Comparison of ENCODE assay signal across 17 cellular contexts in genomic region chr2:101311390-101312019, GRCh38. TPM values are rescaled to one million over a fixed set of nuclear protein-coding genes. Genes with fewer than 3 reads are reported as not detected.
A peak's percentile ranks its signal among the peaks of the same experiment; 100 is the strongest.
DNase-seq lines count a peak whose midpoint lies in the region; ATAC-seq, FAIRE-seq and TF ChIP-seq lines count a peak whose summit lies in the region.
"Had no signal": no experiment of that assay in that cellular context is flagged by ENCODE, and none has a peak within 500 bp of the region (broad histone marks: within the 10 kb centered on the region; RNA-seq: fewer than 3 reads in every experiment).

No MANE protein-coding gene starts in this region.

- H3K27me3 ChIP-seq in keratinocyte (ENCODE audit: control insufficient read depth, extremely low read depth, insufficient read depth, low read length) (no peaks in the 10 kb centered on the region), breast epithelium (no peaks in the 10 kb centered on the region), sigmoid colon (no peaks in the 10 kb centered on the region)
- H3K27me3 ChIP-seq: BE2C, SJCRH30 had no signal

- no peaks in the 10 kb centered on the region for H3K9me1 ChIP-seq in keratinocyte (ENCODE audit: control insufficient read depth, extremely low read depth, insufficient read depth, low read length)

- CTCF ChIA-PET in activated CD8-positive, alpha-beta T cell treated with anti-CD3 and anti-CD28 coated beads, Interleukin-2, amount 10 ng/mL, durations not matched to agents 7 days and 5 days (lab: Charles Lee): interaction anchor here (1.0 to 3.3 kb wide), 6 partner anchors 22 to 71 kb away, joined by 3 to 10 read pairs (median 4); no protein-coding TSS in a partner anchor

- H3K9me3 ChIP-seq in keratinocyte (ENCODE audit: control insufficient read depth, low read depth, low read length): no peaks in the 10 kb centered on the region
- H3K9me3 ChIP-seq in breast epithelium: no peaks in the 10 kb centered on the region
- no peaks in the 10 kb centered on the region for H3K9me3 ChIP-seq in sigmoid colon
- H3K9me3 ChIP-seq: BE2C, SJCRH30 had no signal

- intact Hi-C loops in CD14-positive monocyte (cut with micrococcal nuclease) (no loop called here), breast epithelium (cut with DNase I; ENCODE audit: low total_unique reads) (no loop called here), sigmoid colon (cut with DNase I) (no loop called here)

- DNase-seq in CD14-positive monocyte (ENCODE audit: low spot score) (no peak), HT-29 (ENCODE audit: low spot score) (peak; percentile 34), keratinocyte (ENCODE audit: low read depth, low spot score) (no peak), inferior parietal cortex (ENCODE audit: extremely low spot score) (no peak), breast epithelium (ENCODE audit: low spot score in 2 of 2) (no peak), sigmoid colon (no peak), COLO668 (lab: John Stamatoyannopoulos, UW; ENCODE audit: unreplicated experiment) (no peak)
- DNase-seq in activated CD8-positive, alpha-beta T cell treated with anti-CD3 and anti-CD28 coated beads, Interleukin-2, amount 10 ng/mL, durations not matched to agents 7 days and 5 days: no peak
- DNase-seq: BE2C; left ventricle myocardium superior; NCI-H1092; NCI-H526; nucleus accumbens; SJCRH30; stimulated activated CD8-positive, alpha-beta memory T cell treated with anti-CD3 and anti-CD28 coated beads, Interleukin-4, amount 100 ng/mL, for 48 hours had no signal

- dilution Hi-C loops in keratinocyte (cut with MboI; ENCODE audit: extremely low pct_ligation_motif_present, low sequenced_read_pairs): no loop called here

- no peak for FAIRE-seq in keratinocyte (lab: Jason Lieb, UNC)
- FAIRE-seq: G401.6 had no signal

- H3K9ac ChIP-seq in keratinocyte (ENCODE audit: control insufficient read depth, extremely low read depth, insufficient read depth, low read length): no peak overlapping the region

- H3K4me1 Mint-ChIP-seq in CD14-positive monocyte: peaks cover 42% of the 10 kb centered on the region
- peaks cover 52% of the 10 kb centered on the region for H3K4me1 Mint-ChIP-seq in activated CD8-positive, alpha-beta T cell treated with anti-CD3 and anti-CD28 coated beads, Interleukin-2, amount 10 ng/mL, durations not matched to agents 7 days and 5 days (ENCODE audit: low read depth)

- TF ChIP-seq CTCF in CD14-positive monocyte (IDR thresholded peaks at IDR 0.05) (no peak), keratinocyte (optimal IDR thresholded peaks at IDR 0.05 in 1 of 3, IDR thresholded peaks at IDR 0.05 in 1 of 3, conservative IDR thresholded peaks at IDR 0.05 in 1 of 3; ENCODE audit: extremely low read depth in 1 of 3, insufficient read depth in 2 of 3, low read length in 3 of 3) (no peak), breast epithelium (IDR thresholded peaks at IDR 0.05) (no peak), sigmoid colon (IDR thresholded peaks at IDR 0.05) (no peak)

- H4K20me1 ChIP-seq in keratinocyte (ENCODE audit: control insufficient read depth, extremely low read depth, insufficient read depth, low read length): peaks cover 10% of the 10 kb centered on the region

- H3K27ac ChIP-seq in keratinocyte (ENCODE audit: control insufficient read depth, insufficient read depth, low read length): no peak overlapping the region
- no peak overlapping the region for H3K27ac ChIP-seq in breast epithelium
- no peak overlapping the region for H3K27ac ChIP-seq in sigmoid colon
- H3K27ac ChIP-seq: SJCRH30 had no signal

- peak overlapping the region in 1 of 2 donors; percentile 13 for H3K4me3 Mint-ChIP-seq in CD14-positive monocyte
- peak overlapping the region; percentile 12 for H3K4me3 Mint-ChIP-seq in activated CD8-positive, alpha-beta T cell treated with anti-CD3 and anti-CD28 coated beads, Interleukin-2, amount 10 ng/mL, durations not matched to agents 7 days and 5 days
- H3K4me3 Mint-ChIP-seq: WTC11 had no signal

- no peak for TF ChIP-seq EP300 in sigmoid colon (IDR thresholded peaks at IDR 0.05)

- 51% methylated on average over 4 of the region's 4 CpGs for WGBS in sigmoid colon, 2 donors

- peak overlapping the region; percentile 22 for H3K4me2 ChIP-seq in keratinocyte (ENCODE audit: control insufficient read depth, extremely low read depth, insufficient read depth, low read depth, low read length)

- peaks cover 2 to 9% of the 10 kb centered on the region in 2 donors for H3K36me3 Mint-ChIP-seq in CD14-positive monocyte
- H3K36me3 Mint-ChIP-seq in activated CD8-positive, alpha-beta T cell treated with anti-CD3 and anti-CD28 coated beads, Interleukin-2, amount 10 ng/mL, durations not matched to agents 7 days and 5 days (ENCODE audit: low read depth): peaks cover 12% of the 10 kb centered on the region

- H3K27ac Mint-ChIP-seq in CD14-positive monocyte: peak overlapping the region; percentile 87 to 99 (median 92)
- peak overlapping the region; percentile 75 for H3K27ac Mint-ChIP-seq in activated CD8-positive, alpha-beta T cell treated with anti-CD3 and anti-CD28 coated beads, Interleukin-2, amount 10 ng/mL, durations not matched to agents 7 days and 5 days
- H3K27ac Mint-ChIP-seq: WTC11 had no signal

- no peak for TF ChIP-seq POLR2A in breast epithelium (IDR thresholded peaks at IDR 0.05)
- TF ChIP-seq POLR2A in sigmoid colon (IDR thresholded peaks at IDR 0.05): no peak

- H3K27me3 Mint-ChIP-seq in CD14-positive monocyte (ENCODE audit: low read depth in 3 of 3): peaks cover 0 to 3% (median 2%) of the 10 kb centered on the region in 3 donors
- H3K27me3 Mint-ChIP-seq in activated CD8-positive, alpha-beta T cell treated with anti-CD3 and anti-CD28 coated beads, Interleukin-2, amount 10 ng/mL, durations not matched to agents 7 days and 5 days (ENCODE audit: low read depth): peaks cover under 1% of the 10 kb centered on the region

- H2AFZ ChIP-seq in keratinocyte (ENCODE audit: control insufficient read depth, low read length): no peak overlapping the region

- peaks cover 20% of the 10 kb centered on the region for H3K79me2 ChIP-seq in keratinocyte (ENCODE audit: control insufficient read depth, insufficient read depth, low read length)

- H3K4me1 ChIP-seq in keratinocyte (ENCODE audit: control insufficient read depth, extremely low read depth, insufficient read depth, low read length) (peaks cover 22% of the 10 kb centered on the region), breast epithelium (no peaks in the 10 kb centered on the region), sigmoid colon (peaks cover 0 to 17% (median 11%) of the 10 kb centered on the region in 4 donors)
- H3K4me1 ChIP-seq: BE2C had no signal

- H3K36me3 ChIP-seq in keratinocyte (ENCODE audit: control insufficient read depth in 2 of 2, extremely low read depth in 1 of 2, insufficient read depth in 2 of 2, low read length in 2 of 2): peaks cover 0 to 2% of the 10 kb centered on the region in 2 experiments
- no peaks in the 10 kb centered on the region for H3K36me3 ChIP-seq in breast epithelium
- no peaks in the 10 kb centered on the region for H3K36me3 ChIP-seq in sigmoid colon
- H3K36me3 ChIP-seq: BE2C, SJCRH30 had no signal

- ATAC-seq in activated CD8-positive, alpha-beta T cell treated with anti-CD3 and anti-CD28 coated beads, Interleukin-2, amount 10 ng/mL, durations not matched to agents 7 days and 5 days: no peak
- ATAC-seq: left ventricle myocardium superior, WTC11 had no signal

- POLR2A ChIA-PET in activated CD8-positive, alpha-beta T cell treated with anti-CD3 and anti-CD28 coated beads, Interleukin-2, amount 10 ng/mL, durations not matched to agents 7 days and 5 days (lab: Charles Lee): interaction anchor here (1.1 to 1.4 kb wide), 3 partner anchors 20 to 58 kb away, joined by 3 to 4 read pairs (median 4); partner anchors contain the start of gene CNOT11

- H3K9me3 Mint-ChIP-seq in CD14-positive monocyte: peaks cover 0 to 2% (median 0%) of the 10 kb centered on the region in 7 donors
- no peaks in the 10 kb centered on the region for H3K9me3 Mint-ChIP-seq in activated CD8-positive, alpha-beta T cell treated with anti-CD3 and anti-CD28 coated beads, Interleukin-2, amount 10 ng/mL, durations not matched to agents 7 days and 5 days (ENCODE audit: insufficient read depth)

- H3K4me3 ChIP-seq in keratinocyte (ENCODE audit: control insufficient read depth in 2 of 3, extremely low read depth in 1 of 3, insufficient read depth in 2 of 3, low read depth in 1 of 3, low read length in 3 of 3) (no peak overlapping the region), breast epithelium (no peak overlapping the region), sigmoid colon (no peak overlapping the region)
- H3K4me3 ChIP-seq: SJCRH30 had no signal

RNA-seq across cellular contexts. Expression of gene RNF149, which starts 3.0 kb away (rescaled TPM):
- polyA plus RNA-seq in CD14-positive monocyte (100 to 1,000 TPM; 112 to 141 TPM), keratinocyte (40.5 to 68.0 TPM (median 47.1 TPM) in 3 replicates), sigmoid colon (10 to 100 TPM; 11.4 to 29.5 (median 20.8) TPM)
- total RNA-seq in HT-29 (2014; rRNA removed; shearing (Covaris generic)): 51.2 and 53.8 TPM in 2 replicates
- 10 to 100 TPM; 64.2 to 71.5 TPM for total RNA-seq in activated CD8-positive, alpha-beta T cell treated with anti-CD3 and anti-CD28 coated beads, Interleukin-2, amount 10 ng/mL, durations not matched to agents 7 days and 5 days
- 33.8 TPM for polyA plus RNA-seq in keratinocyte (2011; ENCODE audit: low read depth)
- 14.7 and 27.4 TPM in 2 replicates for polyA plus RNA-seq in keratinocyte (2011; cell fraction: cytosol; rRNA removed)
- polyA plus RNA-seq in keratinocyte (2011; cell fraction: nucleus; rRNA removed): 87.2 and 116 TPM in 2 replicates
- 44.1 and 71.2 TPM in 2 replicates for polyA plus RNA-seq in keratinocyte (2012; ENCODE audit: low replicate concordance)
- polyA minus RNA-seq in keratinocyte: 14.3 to 51.5 TPM (median 30.2 TPM) in 3 replicates
- 34.9 TPM for polyA minus RNA-seq in keratinocyte (2011; cell fraction: cytosol; rRNA and poly(A)+ RNA removed)
- 64.6 and 83.7 TPM in 2 replicates for polyA minus RNA-seq in keratinocyte (2011; cell fraction: nucleus; rRNA and poly(A)+ RNA removed)
- total RNA-seq in breast epithelium (100 to 1,000 TPM in 1 of 3 donors, 10 to 100 TPM in 2; 65.6 to 101 (median 75.4) TPM), sigmoid colon (10 to 100 TPM; 40.0 to 65.4 (median 56.5) TPM)

RNA-seq across cellular contexts. Expression of gene CNOT11, which starts 58.8 kb away (rescaled TPM):
- 10 to 100 TPM; 38.4 to 39.0 TPM for polyA plus RNA-seq in CD14-positive monocyte
- 64.9 and 68.6 TPM in 2 replicates for total RNA-seq in HT-29 (2014; rRNA removed; shearing (Covaris generic))
- 10 to 100 TPM; 64.4 to 64.7 TPM for total RNA-seq in activated CD8-positive, alpha-beta T cell treated with anti-CD3 and anti-CD28 coated beads, Interleukin-2, amount 10 ng/mL, durations not matched to agents 7 days and 5 days
- 46.0 to 83.1 TPM (median 81.1 TPM) in 3 replicates for polyA plus RNA-seq in keratinocyte
- 20.8 TPM for polyA plus RNA-seq in keratinocyte (2011; ENCODE audit: low read depth)
- 69.5 and 98.6 TPM in 2 replicates for polyA plus RNA-seq in keratinocyte (2011; cell fraction: cytosol; rRNA removed)
- polyA plus RNA-seq in keratinocyte (2011; cell fraction: nucleus; rRNA removed): 90.7 and 95.7 TPM in 2 replicates
- polyA plus RNA-seq in keratinocyte (2012; ENCODE audit: low replicate concordance): 25.7 and 29.6 TPM in 2 replicates
- polyA minus RNA-seq in keratinocyte: 48.2 to 76.0 TPM (median 73.5 TPM) in 3 replicates
- polyA minus RNA-seq in keratinocyte (2011; cell fraction: cytosol; rRNA and poly(A)+ RNA removed): 39.1 TPM
- 21.6 and 33.7 TPM in 2 replicates for polyA minus RNA-seq in keratinocyte (2011; cell fraction: nucleus; rRNA and poly(A)+ RNA removed)
- 10 to 100 TPM; 19.2 to 33.1 (median 23.9) TPM for total RNA-seq in breast epithelium
- total RNA-seq in sigmoid colon: 10 to 100 TPM; 21.4 to 27.4 (median 22.1) TPM
- 10 to 100 TPM; 22.8 to 33.7 (median 27.5) TPM for polyA plus RNA-seq in sigmoid colon
